Comparison of ENCODE assay signal across 27 cellular contexts in the genomic region with DNA sequence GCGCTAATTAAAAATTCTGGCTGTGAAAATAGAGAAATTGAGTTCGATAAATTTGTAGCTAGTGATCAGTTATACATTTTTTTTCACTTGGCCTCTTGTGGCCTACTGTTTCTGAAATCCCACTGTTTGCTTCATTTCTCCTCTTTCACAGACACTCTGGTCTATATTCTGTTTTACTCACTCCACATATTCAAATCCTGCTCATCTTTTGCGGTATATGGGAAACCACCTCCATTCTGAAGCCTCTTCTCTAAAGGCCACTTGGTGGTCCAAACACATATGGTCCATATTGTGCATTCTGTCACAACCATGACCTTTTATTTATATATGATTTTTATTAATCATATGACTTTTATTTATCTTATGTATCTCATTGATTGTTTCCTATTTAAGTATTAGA.
"Had no signal": no experiment of that assay in that cellular context is flagged by ENCODE, and none has a peak within 500 bp of the region (broad histone marks: within the 10 kb centered on the region; RNA-seq: fewer than 3 reads in every experiment).

No MANE protein-coding gene starts in this region.

- H3K36me3 Mint-ChIP-seq: activated naive CD4-positive, alpha-beta T cell treated with anti-CD3 and anti-CD28 coated beads, Interleukin-2, amount 50 U/mL, for 72 hours; WTC11 had no signal

- H3K4me1 ChIP-seq: esophagus muscularis mucosa, parathyroid adenoma, tibial nerve had no signal

- H3K4me1 Mint-ChIP-seq: activated CD4-positive, alpha-beta T cell treated with anti-CD3 and anti-CD28 coated beads for 36 hours; activated T-helper 17 cell treated with anti-CD3 and anti-CD28 coated beads, Interleukin-2, amount 50 U/mL, for 72 hours; stimulated activated naive CD8-positive, alpha-beta T cell treated with anti-CD3 and anti-CD28 coated beads, Interleukin-15, amount 100 ng/mL, for 72 hours had no signal

- DNase-seq: activated CD4-positive, alpha-beta T cell treated with anti-CD3 and anti-CD28 coated beads for 36 hours; activated CD4-positive, alpha-beta T cell treated with anti-CD3 and anti-CD28 coated beads, Interleukin-2, amount 50 U/mL, for 4 hours; activated CD8-positive, alpha-beta memory T cell treated with anti-CD3 and anti-CD28 coated beads for 24 hours; activated CD8-positive, alpha-beta memory T cell treated with anti-CD3 and anti-CD28 coated beads, Interleukin-2, amount 50 U/mL, for 4 hours; activated T-cell treated with anti-CD3 and anti-CD28 coated beads, Interleukin-2, amount 50 U/mL, for 24 hours; aorta; central memory CD4-positive, alpha-beta T cell; dorsolateral prefrontal cortex; effector memory CD8-positive, alpha-beta T cell; heart left ventricle; left lung; midbrain; right cardiac atrium; stimulated activated CD4-positive, alpha-beta T cell treated with anti-CD3 and anti-CD28 coated beads, Interleukin-12 subunit alpha, Interleukin-12 subunit beta, amount 100 ng/mL, for 4 hours; stimulated activated naive CD8-positive, alpha-beta T cell treated with anti-CD3 and anti-CD28 coated beads, Interleukin-15, amount 100 ng/mL, for 72 hours; T1000 had no signal

- H3K4me3 ChIP-seq: dorsolateral prefrontal cortex, esophagus muscularis mucosa, heart left ventricle, left lung, suprapubic skin, tibial nerve had no signal

- H3K79me2 ChIP-seq: parathyroid adenoma had no signal

- H2AFZ ChIP-seq: parathyroid adenoma had no signal

- H3K27ac ChIP-seq: brain microvascular endothelial cell, dorsolateral prefrontal cortex, esophagus muscularis mucosa, heart left ventricle, neutrophil, parathyroid adenoma, suprapubic skin, tibial nerve had no signal

- H3K27me3 Mint-ChIP-seq: activated CD4-positive, alpha-beta T cell treated with anti-CD3 and anti-CD28 coated beads for 36 hours; stimulated activated naive CD8-positive, alpha-beta T cell treated with anti-CD3 and anti-CD28 coated beads, Interleukin-15, amount 100 ng/mL, for 72 hours had no signal

- H3K36me3 ChIP-seq: brain microvascular endothelial cell, esophagus muscularis mucosa, heart left ventricle, left lung, neutrophil, suprapubic skin, tibial nerve had no signal

- H3K4me3 Mint-ChIP-seq: activated CD4-positive, alpha-beta T cell treated with anti-CD3 and anti-CD28 coated beads for 36 hours; activated T-cell treated with anti-CD3 and anti-CD28 coated beads, Interleukin-2, amount 50 U/mL, for 24 hours; activated T-helper 17 cell treated with anti-CD3 and anti-CD28 coated beads, Interleukin-2, amount 50 U/mL, for 72 hours; effector memory CD8-positive, alpha-beta T cell; nephron; stimulated activated naive CD8-positive, alpha-beta T cell treated with anti-CD3 and anti-CD28 coated beads, Interleukin-15, amount 100 ng/mL, for 72 hours; T-helper 1 cell treated with Interleukin-12 subunit alpha and Interleukin-12 subunit beta and Interleukin-4 antibody, amounts not matched to agents 30 μg/mL and 1 μg/mL, for 36 hours; WTC11 had no signal

- ATAC-seq: activated CD4-positive, alpha-beta T cell treated with anti-CD3 and anti-CD28 coated beads for 36 hours; activated naive CD4-positive, alpha-beta T cell treated with anti-CD3 and anti-CD28 coated beads, Interleukin-2, amount 50 U/mL, for 72 hours; activated T-helper 17 cell treated with anti-CD3 and anti-CD28 coated beads, Interleukin-2, amount 50 U/mL, for 72 hours; effector memory CD8-positive, alpha-beta T cell; heart left ventricle; right cardiac atrium; stimulated activated naive CD8-positive, alpha-beta T cell treated with anti-CD3 and anti-CD28 coated beads, Interleukin-15, amount 100 ng/mL, for 72 hours; WTC11 had no signal

- H3K9me3 Mint-ChIP-seq: activated naive CD4-positive, alpha-beta T cell treated with anti-CD3 and anti-CD28 coated beads, Interleukin-2, amount 50 U/mL, for 72 hours; activated T-cell treated with anti-CD3 and anti-CD28 coated beads, Interleukin-2, amount 50 U/mL, for 24 hours; activated T-helper 17 cell treated with anti-CD3 and anti-CD28 coated beads, Interleukin-2, amount 50 U/mL, for 72 hours; effector memory CD8-positive, alpha-beta T cell; nephron; stimulated activated naive CD8-positive, alpha-beta T cell treated with anti-CD3 and anti-CD28 coated beads, Interleukin-15, amount 100 ng/mL, for 72 hours; T-helper 1 cell treated with Interleukin-12 subunit alpha and Interleukin-12 subunit beta and Interleukin-4 antibody, amounts not matched to agents 30 μg/mL and 1 μg/mL, for 36 hours; WTC11 had no signal

- H3K9ac ChIP-seq: parathyroid adenoma had no signal

- H3K27ac Mint-ChIP-seq: activated CD4-positive, alpha-beta T cell treated with anti-CD3 and anti-CD28 coated beads for 36 hours; activated naive CD4-positive, alpha-beta T cell treated with anti-CD3 and anti-CD28 coated beads, Interleukin-2, amount 50 U/mL, for 72 hours; activated T-cell treated with anti-CD3 and anti-CD28 coated beads, Interleukin-2, amount 50 U/mL, for 24 hours; activated T-helper 17 cell treated with anti-CD3 and anti-CD28 coated beads, Interleukin-2, amount 50 U/mL, for 72 hours; effector memory CD8-positive, alpha-beta T cell; stimulated activated naive CD8-positive, alpha-beta T cell treated with anti-CD3 and anti-CD28 coated beads, Interleukin-15, amount 100 ng/mL, for 72 hours; T-helper 1 cell treated with Interleukin-12 subunit alpha and Interleukin-12 subunit beta and Interleukin-4 antibody, amounts not matched to agents 30 μg/mL and 1 μg/mL, for 36 hours; WTC11 had no signal

- H3K27me3 ChIP-seq: brain microvascular endothelial cell, dorsolateral prefrontal cortex, esophagus muscularis mucosa, heart left ventricle, left lung, neutrophil, suprapubic skin, tibial nerve had no signal

- H3K9me3 ChIP-seq: esophagus muscularis mucosa, heart left ventricle, left lung, neutrophil, suprapubic skin, tibial nerve had no signal
